Comparison of ENCODE assay signal across 1 cellular context in the genomic region with DNA sequence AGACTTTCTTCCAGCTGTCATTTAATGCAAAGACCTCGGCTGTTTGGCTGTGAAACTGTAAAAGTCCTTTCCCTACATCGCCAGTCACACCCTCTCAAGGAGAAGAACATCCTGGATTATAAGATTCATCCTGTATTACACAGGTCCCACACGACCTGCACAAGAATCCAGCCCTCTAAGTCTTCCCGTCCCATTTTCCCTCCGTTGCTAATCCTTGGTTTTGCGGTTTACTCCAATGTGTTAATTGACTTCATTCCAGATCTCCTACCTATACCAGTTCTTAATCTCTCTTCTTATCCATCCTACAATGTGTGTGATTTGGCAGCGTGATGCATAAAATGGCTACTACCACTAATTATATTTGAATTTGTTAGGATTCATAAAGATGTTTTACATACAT.
TF ChIP-seq lines count a peak whose summit lies in the region.

No MANE protein-coding gene starts in this region.

TF ChIP-seq in H1, 55 proteins besides CTCF, POLR2A, EP300 and RAD21 (continued from another document):
- no peak for TF ChIP-seq CHD1 (IDR thresholded peaks at IDR 0.05; ENCODE audit: low read depth, low read length)
- TF ChIP-seq SUZ12 (IDR thresholded peaks at IDR 0.05; ENCODE audit: low read length), result no peak
- TF ChIP-seq, protein P1, sequence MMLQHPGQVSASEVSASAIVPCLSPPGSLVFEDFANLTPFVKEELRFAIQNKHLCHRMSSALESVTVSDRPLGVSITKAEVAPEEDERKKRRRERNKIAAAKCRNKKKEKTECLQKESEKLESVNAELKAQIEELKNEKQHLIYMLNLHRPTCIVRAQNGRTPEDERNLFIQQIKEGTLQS (IDR thresholded peaks at IDR 0.05; ENCODE audit: insufficient read depth, low read depth, low read length), result no peak
- no peak for TF ChIP-seq BACH1 (IDR thresholded peaks at IDR 0.05; ENCODE audit: low read length)
- TF ChIP-seq, protein P2, sequence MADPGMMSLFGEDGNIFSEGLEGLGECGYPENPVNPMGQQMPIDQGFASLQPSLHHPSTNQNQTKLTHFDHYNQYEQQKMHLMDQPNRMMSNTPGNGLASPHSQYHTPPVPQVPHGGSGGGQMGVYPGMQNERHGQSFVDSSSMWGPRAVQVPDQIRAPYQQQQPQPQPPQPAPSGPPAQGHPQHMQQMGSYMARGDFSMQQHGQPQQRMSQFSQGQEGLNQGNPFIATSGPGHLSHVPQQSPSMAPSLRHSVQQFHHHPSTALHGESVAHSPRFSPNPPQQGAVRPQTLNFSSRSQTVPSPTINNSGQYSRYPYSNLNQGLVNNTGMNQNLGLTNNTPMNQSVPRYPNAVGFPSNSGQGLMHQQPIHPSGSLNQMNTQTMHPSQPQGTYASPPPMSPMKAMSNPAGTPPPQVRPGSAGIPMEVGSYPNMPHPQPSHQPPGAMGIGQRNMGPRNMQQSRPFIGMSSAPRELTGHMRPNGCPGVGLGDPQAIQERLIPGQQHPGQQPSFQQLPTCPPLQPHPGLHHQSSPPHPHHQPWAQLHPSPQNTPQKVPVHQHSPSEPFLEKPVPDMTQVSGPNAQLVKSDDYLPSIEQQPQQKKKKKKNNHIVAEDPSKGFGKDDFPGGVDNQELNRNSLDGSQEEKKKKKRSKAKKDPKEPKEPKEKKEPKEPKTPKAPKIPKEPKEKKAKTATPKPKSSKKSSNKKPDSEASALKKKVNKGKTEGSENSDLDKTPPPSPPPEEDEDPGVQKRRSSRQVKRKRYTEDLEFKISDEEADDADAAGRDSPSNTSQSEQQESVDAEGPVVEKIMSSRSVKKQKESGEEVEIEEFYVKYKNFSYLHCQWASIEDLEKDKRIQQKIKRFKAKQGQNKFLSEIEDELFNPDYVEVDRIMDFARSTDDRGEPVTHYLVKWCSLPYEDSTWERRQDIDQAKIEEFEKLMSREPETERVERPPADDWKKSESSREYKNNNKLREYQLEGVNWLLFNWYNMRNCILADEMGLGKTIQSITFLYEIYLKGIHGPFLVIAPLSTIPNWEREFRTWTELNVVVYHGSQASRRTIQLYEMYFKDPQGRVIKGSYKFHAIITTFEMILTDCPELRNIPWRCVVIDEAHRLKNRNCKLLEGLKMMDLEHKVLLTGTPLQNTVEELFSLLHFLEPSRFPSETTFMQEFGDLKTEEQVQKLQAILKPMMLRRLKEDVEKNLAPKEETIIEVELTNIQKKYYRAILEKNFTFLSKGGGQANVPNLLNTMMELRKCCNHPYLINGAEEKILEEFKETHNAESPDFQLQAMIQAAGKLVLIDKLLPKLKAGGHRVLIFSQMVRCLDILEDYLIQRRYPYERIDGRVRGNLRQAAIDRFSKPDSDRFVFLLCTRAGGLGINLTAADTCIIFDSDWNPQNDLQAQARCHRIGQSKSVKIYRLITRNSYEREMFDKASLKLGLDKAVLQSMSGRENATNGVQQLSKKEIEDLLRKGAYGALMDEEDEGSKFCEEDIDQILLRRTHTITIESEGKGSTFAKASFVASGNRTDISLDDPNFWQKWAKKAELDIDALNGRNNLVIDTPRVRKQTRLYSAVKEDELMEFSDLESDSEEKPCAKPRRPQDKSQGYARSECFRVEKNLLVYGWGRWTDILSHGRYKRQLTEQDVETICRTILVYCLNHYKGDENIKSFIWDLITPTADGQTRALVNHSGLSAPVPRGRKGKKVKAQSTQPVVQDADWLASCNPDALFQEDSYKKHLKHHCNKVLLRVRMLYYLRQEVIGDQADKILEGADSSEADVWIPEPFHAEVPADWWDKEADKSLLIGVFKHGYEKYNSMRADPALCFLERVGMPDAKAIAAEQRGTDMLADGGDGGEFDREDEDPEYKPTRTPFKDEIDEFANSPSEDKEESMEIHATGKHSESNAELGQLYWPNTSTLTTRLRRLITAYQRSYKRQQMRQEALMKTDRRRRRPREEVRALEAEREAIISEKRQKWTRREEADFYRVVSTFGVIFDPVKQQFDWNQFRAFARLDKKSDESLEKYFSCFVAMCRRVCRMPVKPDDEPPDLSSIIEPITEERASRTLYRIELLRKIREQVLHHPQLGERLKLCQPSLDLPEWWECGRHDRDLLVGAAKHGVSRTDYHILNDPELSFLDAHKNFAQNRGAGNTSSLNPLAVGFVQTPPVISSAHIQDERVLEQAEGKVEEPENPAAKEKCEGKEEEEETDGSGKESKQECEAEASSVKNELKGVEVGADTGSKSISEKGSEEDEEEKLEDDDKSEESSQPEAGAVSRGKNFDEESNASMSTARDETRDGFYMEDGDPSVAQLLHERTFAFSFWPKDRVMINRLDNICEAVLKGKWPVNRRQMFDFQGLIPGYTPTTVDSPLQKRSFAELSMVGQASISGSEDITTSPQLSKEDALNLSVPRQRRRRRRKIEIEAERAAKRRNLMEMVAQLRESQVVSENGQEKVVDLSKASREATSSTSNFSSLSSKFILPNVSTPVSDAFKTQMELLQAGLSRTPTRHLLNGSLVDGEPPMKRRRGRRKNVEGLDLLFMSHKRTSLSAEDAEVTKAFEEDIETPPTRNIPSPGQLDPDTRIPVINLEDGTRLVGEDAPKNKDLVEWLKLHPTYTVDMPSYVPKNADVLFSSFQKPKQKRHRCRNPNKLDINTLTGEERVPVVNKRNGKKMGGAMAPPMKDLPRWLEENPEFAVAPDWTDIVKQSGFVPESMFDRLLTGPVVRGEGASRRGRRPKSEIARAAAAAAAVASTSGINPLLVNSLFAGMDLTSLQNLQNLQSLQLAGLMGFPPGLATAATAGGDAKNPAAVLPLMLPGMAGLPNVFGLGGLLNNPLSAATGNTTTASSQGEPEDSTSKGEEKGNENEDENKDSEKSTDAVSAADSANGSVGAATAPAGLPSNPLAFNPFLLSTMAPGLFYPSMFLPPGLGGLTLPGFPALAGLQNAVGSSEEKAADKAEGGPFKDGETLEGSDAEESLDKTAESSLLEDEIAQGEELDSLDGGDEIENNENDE (IDR thresholded peaks at IDR 0.05; ENCODE audit: insufficient replicate concordance, low read length), result no peak
- no peak for TF ChIP-seq BCL11A (IDR thresholded peaks at IDR 0.05; ENCODE audit: low read depth in 2 of 2, low read length in 2 of 2)
- no peak for TF ChIP-seq SIRT6 (IDR thresholded peaks at IDR 0.05; ENCODE audit: low read length)
- TF ChIP-seq RBBP5 (IDR thresholded peaks at IDR 0.05; ENCODE audit: borderline replicate concordance, low read depth, low read length), result no peak
TF ChIP-seq in H1: peak in this region for 0.
